8 cellular contexts compared by ENCODE assay signal in genomic region chr7:84123903-84124573, GRCh38.
DNase-seq lines count a peak whose midpoint lies in the region; ATAC-seq and TF ChIP-seq lines count a peak whose summit lies in the region.
"Had no signal": no experiment of that assay in that cellular context is flagged by ENCODE, and none has a peak within 500 bp of the region (broad histone marks: within the 10 kb centered on the region; RNA-seq: fewer than 3 reads in every experiment).

No MANE protein-coding gene starts in this region.

- no peaks in the 10 kb centered on the region for H3K27me3 Mint-ChIP-seq in WTC11 (ENCODE audit: low read depth)

- peak overlapping the region; percentile 16 for H3K4me3 ChIP-seq in smooth muscle cell

- peaks cover 9% of the 10 kb centered on the region for H3F3A ChIP-seq in smooth muscle cell (ENCODE audit: low read depth)

- peak overlapping the region; percentile 76 for H3K27ac Mint-ChIP-seq in WTC11
- H3K27ac Mint-ChIP-seq: T-helper 2 cell treated with Interferon-gamma antibody and Interleukin-4, amounts not matched to agents 5 μg/mL and 100 μg/mL, for 36 hours had no signal

- POLR2A ChIA-PET in WTC11 (lab: Charles Lee), result no interaction called here

- H4K20me1 ChIP-seq in smooth muscle cell (ENCODE audit: low read depth), result no peaks in the 10 kb centered on the region

- H3K4me1 Mint-ChIP-seq in WTC11, result peaks cover 17% of the 10 kb centered on the region

- no peak for TF ChIP-seq CTCF in WTC11 (IDR thresholded peaks at IDR 0.05)
- TF ChIP-seq CTCF in smooth muscle cell (IDR thresholded peaks at IDR 0.05; ENCODE audit: borderline replicate concordance, insufficient read depth, poor library complexity, severe bottlenecking), result no peak

- H3K4me1 ChIP-seq in smooth muscle cell (ENCODE audit: low read depth), result peaks cover 21% of the 10 kb centered on the region

- no peaks in the 10 kb centered on the region for H3K79me2 ChIP-seq in smooth muscle cell (ENCODE audit: low read depth)

- ATAC-seq in WTC11 (peak; percentile 84), GM18502 (IDR thresholded peaks at IDR 0.05; ENCODE audit: poor library complexity, unreplicated experiment) (no peak)

- peaks cover 3% of the 10 kb centered on the region; the same call in 1 of the 2 replicates for H3K9me3 Mint-ChIP-seq in WTC11
- H3K9me3 Mint-ChIP-seq: T-helper 2 cell treated with Interferon-gamma antibody and Interleukin-4, amounts not matched to agents 5 μg/mL and 100 μg/mL, for 36 hours had no signal

- 39% methylated on average over 7 of the region's 7 CpGs for WGBS in smooth muscle cell (ENCODE audit: low lambda C conversion rate)

- H3K9ac ChIP-seq in smooth muscle cell (ENCODE audit: low read depth), result peak overlapping the region; percentile 39

- H3K27me3 ChIP-seq in smooth muscle cell (ENCODE audit: low read depth), result no peaks in the 10 kb centered on the region

- peak overlapping the region; percentile 76 for H3K4me2 ChIP-seq in smooth muscle cell

- DNase-seq in HT1080 (ENCODE audit: low read depth) (peak; percentile 34), WTC11 (ENCODE audit: low spot score) (no peak), kidney tubule cell (ENCODE audit: low spot score) (peak; percentile 18), smooth muscle cell (lab: John Stamatoyannopoulos, UW; ENCODE audit: unreplicated experiment) (no peak), GF-D8 (lab: John Stamatoyannopoulos, UW) (no peak), NCI-H2227 treated with DMSO at 0.1 percent for 48 hours (lab: John Stamatoyannopoulos, UW) (no peak)

- no peak overlapping the region for H3K4me3 Mint-ChIP-seq in WTC11
- H3K4me3 Mint-ChIP-seq: T-helper 2 cell treated with Interferon-gamma antibody and Interleukin-4, amounts not matched to agents 5 μg/mL and 100 μg/mL, for 36 hours had no signal

- H3K36me3 Mint-ChIP-seq in WTC11, result peaks cover 5% of the 10 kb centered on the region

- no peaks in the 10 kb centered on the region for H3K36me3 ChIP-seq in smooth muscle cell (ENCODE audit: low read depth)

- peak overlapping the region; percentile 76 for H2AFZ ChIP-seq in smooth muscle cell (ENCODE audit: low read depth)

- CTCF ChIA-PET in WTC11 (lab: Charles Lee), result no interaction called here

- H3K9me3 ChIP-seq in smooth muscle cell (replicated peaks; ENCODE audit: low read depth), result no peaks in the 10 kb centered on the region

- H3K27ac ChIP-seq in smooth muscle cell (ENCODE audit: low read depth), result peak overlapping the region; percentile 87

TF ChIP-seq in WTC11, 78 proteins besides CTCF, POLR2A, EP300 and RAD21:
- TF ChIP-seq HMGXB4 (CRISPR knock-in tag; IDR thresholded peaks at IDR 0.05), result no peak
- TF ChIP-seq NR1H2 (CRISPR knock-in tag; IDR thresholded peaks at IDR 0.05), result no peak
- TF ChIP-seq GTF2I (CRISPR knock-in tag; conservative IDR thresholded peaks at IDR 0.05), result no peak
- TF ChIP-seq ZNF219 (CRISPR knock-in tag; IDR thresholded peaks at IDR 0.05; ENCODE audit: borderline replicate concordance), result no peak
- TF ChIP-seq MAX (CRISPR knock-in tag; IDR thresholded peaks at IDR 0.05), result no peak
- TF ChIP-seq ATF2 (CRISPR knock-in tag; IDR thresholded peaks at IDR 0.05; ENCODE audit: borderline replicate concordance, low read depth), result no peak
- TF ChIP-seq NR2C2 (CRISPR knock-in tag; IDR thresholded peaks at IDR 0.05), result no peak
- no peak for TF ChIP-seq HMGA2 (CRISPR knock-in tag; IDR thresholded peaks at IDR 0.05)
- TF ChIP-seq OVOL2 (CRISPR knock-in tag; IDR thresholded peaks at IDR 0.05; ENCODE audit: borderline replicate concordance), result no peak
- no peak for TF ChIP-seq IRF1 (CRISPR knock-in tag; IDR thresholded peaks at IDR 0.05)
- TF ChIP-seq SMAD3 (CRISPR knock-in tag; IDR thresholded peaks at IDR 0.05; ENCODE audit: borderline replicate concordance), result no peak
- no peak for TF ChIP-seq TEAD4 (CRISPR knock-in tag; IDR thresholded peaks at IDR 0.05)
- no peak for TF ChIP-seq NR3C1 (CRISPR knock-in tag; conservative IDR thresholded peaks at IDR 0.05; ENCODE audit: low read depth)
- TF ChIP-seq E2F1 (CRISPR knock-in tag; IDR thresholded peaks at IDR 0.05), result no peak
- TF ChIP-seq STAT6 (CRISPR knock-in tag; conservative IDR thresholded peaks at IDR 0.05; ENCODE audit: low read depth), result no peak

Comparison
In these comparisons a context has a peak if more than half of its experiments do, and no peak if none do; other contexts are left out.
1. DNase-seq: peak in HT1080 (single experiment) and kidney tubule cell (single experiment); none in WTC11 (single experiment), smooth muscle cell (single experiment), GF-D8 (single experiment) and NCI-H2227 treated with DMSO at 0.1 percent for 48 hours (single experiment).